Comparison of ENCODE assay signal across 25 cellular contexts in genomic region chr1:161954466-161954865, GRCh38.
DNase-seq lines count a peak whose midpoint lies in the region; ATAC-seq, FAIRE-seq and TF ChIP-seq lines count a peak whose summit lies in the region.
"Had no signal": no experiment of that assay in that cellular context is flagged by ENCODE, and none has a peak within 500 bp of the region (broad histone marks: within the 10 kb centered on the region; RNA-seq: fewer than 3 reads in every experiment).

No MANE protein-coding gene starts in this region.

- H3K27me3 ChIP-seq in breast epithelium (no peaks in the 10 kb centered on the region), testis (no peaks in the 10 kb centered on the region)
- no peaks in the 10 kb centered on the region for H3K27me3 ChIP-seq in naive thymus-derived CD4-positive, alpha-beta T cell (ENCODE audit: control insufficient read depth in 2 of 2, insufficient read depth in 2 of 2, low read length in 2 of 2)
- H3K27me3 ChIP-seq: adrenal gland, heart right ventricle, pancreas had no signal

- no peak overlapping the region for H3K4me3 Mint-ChIP-seq in MCF 10A (ENCODE audit: unreplicated experiment)
- peak overlapping the region in 6 of 10 donors; percentile 33 to 73 (median 54) for H3K4me3 Mint-ChIP-seq in naive thymus-derived CD4-positive, alpha-beta T cell
- no peak overlapping the region for H3K4me3 Mint-ChIP-seq in activated CD4-positive, alpha-beta memory T cell treated with anti-CD3 and anti-CD28 coated beads, Interleukin-2, amount 10 ng/mL, durations not matched to agents 7 days and 5 days
- H3K4me3 Mint-ChIP-seq: activated CD4-positive, alpha-beta T cell treated with anti-CD3 and anti-CD28 coated beads, Interleukin-2, amount 10 ng/mL, durations not matched to agents 24 days and 14 days; central memory CD8-positive, alpha-beta T cell; stimulated activated naive CD8-positive, alpha-beta T cell treated with anti-CD3 and anti-CD28 coated beads, Interleukin-15, Interleukin-2, amounts not matched to agents 100 ng/mL and 50 ng/mL, for 24 hours had no signal

- DNase-seq in MCF 10A (ENCODE audit: unreplicated experiment) (peak; percentile 18), breast epithelium (ENCODE audit: low spot score in 2 of 2) (no peak), cardiac fibroblast (ENCODE audit: low read depth in 2 of 2) (peak; percentile 21 to 32), mucosa of descending colon (no peak), frontal cortex (ENCODE audit: low spot score in 2 of 2) (no peak), testis (no peak)
- no peak for DNase-seq in naive thymus-derived CD4-positive, alpha-beta T cell
- no peak for DNase-seq in activated CD4-positive, alpha-beta memory T cell treated with anti-CD3 and anti-CD28 coated beads, Interleukin-2, amount 10 ng/mL, durations not matched to agents 7 days and 5 days
- DNase-seq: activated CD4-positive, alpha-beta T cell treated with anti-CD3 and anti-CD28 coated beads, Interleukin-2, amount 10 ng/mL, durations not matched to agents 24 days and 14 days; adrenal gland; effector CD8-positive, alpha-beta T cell; heart right ventricle; immature natural killer cell; MM.1S; NCI-H187; NCI-H226; NK-92 treated with Interleukin-12 subunit alpha and Interleukin-12 subunit beta, amount 100 ng/mL, for 24 hours; pancreas; stimulated activated CD4-positive, alpha-beta T cell treated with anti-CD3 and anti-CD28 coated beads, Interleukin-2, amount 100 ng/mL, for 48 hours; SW 1271 had no signal

- no peaks in the 10 kb centered on the region for H3K36me3 ChIP-seq in breast epithelium
- H3K36me3 ChIP-seq in naive thymus-derived CD4-positive, alpha-beta T cell (ENCODE audit: control insufficient read depth in 2 of 3, insufficient read depth in 3 of 3, low read length in 3 of 3): peaks cover 0 to 12% (median 0%) of the 10 kb centered on the region in 3 experiments
- H3K36me3 ChIP-seq in mucosa of descending colon (ENCODE audit: low read depth): no peaks in the 10 kb centered on the region
- no peaks in the 10 kb centered on the region for H3K36me3 ChIP-seq in testis (ENCODE audit: low read depth, missing control alignments)

- H3K27ac Mint-ChIP-seq in MCF 10A (ENCODE audit: low read depth, unreplicated experiment): no peak overlapping the region
- peak overlapping the region in 7 of 9 donors; percentile 37 to 82 (median 63) for H3K27ac Mint-ChIP-seq in naive thymus-derived CD4-positive, alpha-beta T cell
- no peak overlapping the region for H3K27ac Mint-ChIP-seq in activated CD4-positive, alpha-beta memory T cell treated with anti-CD3 and anti-CD28 coated beads, Interleukin-2, amount 10 ng/mL, durations not matched to agents 7 days and 5 days
- H3K27ac Mint-ChIP-seq: activated CD4-positive, alpha-beta T cell treated with anti-CD3 and anti-CD28 coated beads, Interleukin-2, amount 10 ng/mL, durations not matched to agents 24 days and 14 days; activated T-helper 2 cell treated with anti-CD3 and anti-CD28 coated beads, Interferon-gamma antibody, Interleukin-2, Interleukin-4, amounts not matched to agents 10 μg/mL and 5 μg/mL and 100 μg/mL, durations not matched to agents 14 hours and 24 hours and 36 hours; stimulated activated naive CD8-positive, alpha-beta T cell treated with anti-CD3 and anti-CD28 coated beads, Interleukin-15, Interleukin-2, amounts not matched to agents 100 ng/mL and 50 ng/mL, for 24 hours had no signal

- no peak for ATAC-seq in naive thymus-derived CD4-positive, alpha-beta T cell
- no peak for ATAC-seq in mucosa of descending colon
- ATAC-seq: esophagus mucosa, HepG2 had no signal

- no peak for TF ChIP-seq CTCF in MCF 10A (IDR thresholded peaks at IDR 0.05; ENCODE audit: unreplicated experiment)
- TF ChIP-seq CTCF in breast epithelium (IDR thresholded peaks at IDR 0.05): no peak
- no peak for TF ChIP-seq CTCF in cardiac fibroblast (IDR thresholded peaks at IDR 0.05; ENCODE audit: low read depth, low read length)
- no peak for TF ChIP-seq CTCF in mucosa of descending colon (IDR thresholded peaks at IDR 0.05)
- no peak for TF ChIP-seq CTCF in testis (IDR thresholded peaks at IDR 0.05)

- peaks cover 21% of the 10 kb centered on the region for H3K36me3 Mint-ChIP-seq in MCF 10A (ENCODE audit: insufficient read depth, unreplicated experiment)
- H3K36me3 Mint-ChIP-seq in naive thymus-derived CD4-positive, alpha-beta T cell: peaks cover 8 to 24% (median 20%) of the 10 kb centered on the region in 5 donors
- peaks cover 12% of the 10 kb centered on the region for H3K36me3 Mint-ChIP-seq in activated CD4-positive, alpha-beta memory T cell treated with anti-CD3 and anti-CD28 coated beads, Interleukin-2, amount 10 ng/mL, durations not matched to agents 7 days and 5 days (ENCODE audit: low read depth)

- H3K9me3 ChIP-seq in breast epithelium (no peaks in the 10 kb centered on the region), mucosa of descending colon (no peaks in the 10 kb centered on the region), testis (no peaks in the 10 kb centered on the region)
- no peaks in the 10 kb centered on the region for H3K9me3 ChIP-seq in naive thymus-derived CD4-positive, alpha-beta T cell (ENCODE audit: control insufficient read depth in 2 of 3, low read length in 3 of 3)
- H3K9me3 ChIP-seq: adrenal gland, heart right ventricle, pancreas had no signal

- CTCF ChIA-PET in MCF 10A (lab: Yijun Ruan, JAX): interaction anchor here (0.6 to 2.9 kb wide), 4 partner anchors 30 to 162 kb away, joined by 3 to 12 read pairs (median 4); no protein-coding TSS in a partner anchor
- CTCF ChIA-PET in naive thymus-derived CD4-positive, alpha-beta T cell (lab: Charles Lee): no interaction called here
- CTCF ChIA-PET in activated CD4-positive, alpha-beta memory T cell treated with anti-CD3 and anti-CD28 coated beads, Interleukin-2, amount 10 ng/mL, durations not matched to agents 7 days and 5 days (lab: Charles Lee): interaction anchor here (0.6 kb wide), 1 partner anchor 83 kb away, joined by 3 read pairs; no protein-coding TSS in a partner anchor

- H3K27me3 Mint-ChIP-seq in MCF 10A (ENCODE audit: insufficient read depth, unreplicated experiment): no peaks in the 10 kb centered on the region
- H3K27me3 Mint-ChIP-seq in naive thymus-derived CD4-positive, alpha-beta T cell: no peaks in the 10 kb centered on the region
- H3K27me3 Mint-ChIP-seq in activated CD4-positive, alpha-beta memory T cell treated with anti-CD3 and anti-CD28 coated beads, Interleukin-2, amount 10 ng/mL, durations not matched to agents 7 days and 5 days: no peaks in the 10 kb centered on the region
- H3K27me3 Mint-ChIP-seq: activated CD4-positive, alpha-beta T cell treated with anti-CD3 and anti-CD28 coated beads, Interleukin-2, amount 10 ng/mL, durations not matched to agents 24 days and 14 days; central memory CD8-positive, alpha-beta T cell; stimulated activated naive CD8-positive, alpha-beta T cell treated with anti-CD3 and anti-CD28 coated beads, Interleukin-15, Interleukin-2, amounts not matched to agents 100 ng/mL and 50 ng/mL, for 24 hours had no signal

- BruUV-seq in MCF 10A (replicated peaks; lab: Mats Ljungman, UMichigan): no TSS peak

- no peak for FAIRE-seq in frontal cortex (lab: Jason Lieb, UNC)
- FAIRE-seq: HepG2, pancreas had no signal

- TF ChIP-seq POLR2A in breast epithelium (IDR thresholded peaks at IDR 0.05) (no peak), testis (IDR thresholded peaks at IDR 0.05) (no peak)

- H3K4me1 ChIP-seq in breast epithelium (no peaks in the 10 kb centered on the region), mucosa of descending colon (ENCODE audit: low read depth) (no peaks in the 10 kb centered on the region), testis (no peaks in the 10 kb centered on the region)
- H3K4me1 ChIP-seq in naive thymus-derived CD4-positive, alpha-beta T cell (ENCODE audit: control insufficient read depth in 2 of 2, insufficient read depth in 2 of 2, low read length in 2 of 2): peaks cover 0 to 16% of the 10 kb centered on the region in 2 donors
- H3K4me1 ChIP-seq: pancreas had no signal

- no peaks in the 10 kb centered on the region for H3K9me3 Mint-ChIP-seq in MCF 10A (ENCODE audit: unreplicated experiment)
- H3K9me3 Mint-ChIP-seq in naive thymus-derived CD4-positive, alpha-beta T cell: no peaks in the 10 kb centered on the region
- no peaks in the 10 kb centered on the region for H3K9me3 Mint-ChIP-seq in activated CD4-positive, alpha-beta memory T cell treated with anti-CD3 and anti-CD28 coated beads, Interleukin-2, amount 10 ng/mL, durations not matched to agents 7 days and 5 days
- H3K9me3 Mint-ChIP-seq: activated CD4-positive, alpha-beta T cell treated with anti-CD3 and anti-CD28 coated beads, Interleukin-2, amount 10 ng/mL, durations not matched to agents 24 days and 14 days; activated T-helper 2 cell treated with anti-CD3 and anti-CD28 coated beads, Interferon-gamma antibody, Interleukin-2, Interleukin-4, amounts not matched to agents 10 μg/mL and 5 μg/mL and 100 μg/mL, durations not matched to agents 14 hours and 24 hours and 36 hours; central memory CD8-positive, alpha-beta T cell; immature natural killer cell; stimulated activated naive CD8-positive, alpha-beta T cell treated with anti-CD3 and anti-CD28 coated beads, Interleukin-15, Interleukin-2, amounts not matched to agents 100 ng/mL and 50 ng/mL, for 24 hours had no signal

- H3K4me1 Mint-ChIP-seq in MCF 10A (ENCODE audit: insufficient read depth, unreplicated experiment): peaks cover 23% of the 10 kb centered on the region
- H3K4me1 Mint-ChIP-seq in naive thymus-derived CD4-positive, alpha-beta T cell: peaks cover 18 to 69% (median 43%) of the 10 kb centered on the region in 7 donors
- H3K4me1 Mint-ChIP-seq in activated CD4-positive, alpha-beta memory T cell treated with anti-CD3 and anti-CD28 coated beads, Interleukin-2, amount 10 ng/mL, durations not matched to agents 7 days and 5 days: peaks cover 15% of the 10 kb centered on the region

- POLR2A ChIA-PET in MCF 10A (lab: Yijun Ruan, JAX): interaction anchor here (0.6 kb wide), 2 partner anchors 29 to 335 kb away, joined by 3 to 4 read pairs; no protein-coding TSS in a partner anchor
- POLR2A ChIA-PET in naive thymus-derived CD4-positive, alpha-beta T cell (lab: Charles Lee): interaction anchor here (1.0 kb wide), 1 partner anchor 21 kb away, joined by 3 read pairs; no protein-coding TSS in a partner anchor
- POLR2A ChIA-PET in activated CD4-positive, alpha-beta memory T cell treated with anti-CD3 and anti-CD28 coated beads, Interleukin-2, amount 10 ng/mL, durations not matched to agents 7 days and 5 days (lab: Charles Lee): no interaction called here

- no peak overlapping the region for H3K4me3 ChIP-seq in breast epithelium
- H3K4me3 ChIP-seq in cardiac fibroblast (replicated peaks in 1 of 2; ENCODE audit: low read depth in 2 of 2, low read length in 2 of 2): no peak overlapping the region
- H3K4me3 ChIP-seq in naive thymus-derived CD4-positive, alpha-beta T cell (ENCODE audit: low read length): no peak overlapping the region
- no peak overlapping the region for H3K4me3 ChIP-seq in mucosa of descending colon
- H3K4me3 ChIP-seq in testis: no peak overlapping the region
- H3K4me3 ChIP-seq: adrenal gland, heart right ventricle, pancreas had no signal

- no peak overlapping the region for H3K27ac ChIP-seq in breast epithelium
- no peak overlapping the region for H3K27ac ChIP-seq in naive thymus-derived CD4-positive, alpha-beta T cell (ENCODE audit: low read depth, low read length)
- no peak overlapping the region for H3K27ac ChIP-seq in testis
- H3K27ac ChIP-seq: adrenal gland, pancreas had no signal

- intact Hi-C loops in MCF 10A (cut with micrococcal nuclease) (no loop called here), breast epithelium (cut with DNase I; ENCODE audit: low total_unique reads) (no loop called here), mucosa of descending colon (cut with DNase I, micrococcal nuclease) (no loop called here), testis (cut with DNase I; ENCODE audit: low total_unique reads) (no loop called here)
- intact Hi-C loops in naive thymus-derived CD4-positive, alpha-beta T cell (cut with micrococcal nuclease): loop anchor here in 1 of 2 donors (2.0 kb wide), 1 partner anchor 20 kb away; no protein-coding TSS in a partner anchor

Comparison
In these comparisons a context has a peak if more than half of its experiments do, and no peak if none do; other contexts are left out.
1. DNase-seq: peak in MCF 10A (single experiment) and cardiac fibroblast (2 of 2); none in breast epithelium (0 of 2), naive thymus-derived CD4-positive, alpha-beta T cell (0 of 9), activated CD4-positive, alpha-beta memory T cell treated with anti-CD3 and anti-CD28 coated beads, Interleukin-2, amount 10 ng/mL, durations not matched to agents 7 days and 5 days (single experiment), mucosa of descending colon (0 of 3), frontal cortex (0 of 2) and testis (single experiment).
2. H3K27ac Mint-ChIP-seq: peak in naive thymus-derived CD4-positive, alpha-beta T cell (7 of 9); none in MCF 10A (single experiment) and activated CD4-positive, alpha-beta memory T cell treated with anti-CD3 and anti-CD28 coated beads, Interleukin-2, amount 10 ng/mL, durations not matched to agents 7 days and 5 days (single experiment).
3. H3K4me3 Mint-ChIP-seq: peak in naive thymus-derived CD4-positive, alpha-beta T cell (6 of 10); none in MCF 10A (single experiment) and activated CD4-positive, alpha-beta memory T cell treated with anti-CD3 and anti-CD28 coated beads, Interleukin-2, amount 10 ng/mL, durations not matched to agents 7 days and 5 days (single experiment).